ENCODE assay signal across 8 cellular contexts in the genomic region with DNA sequence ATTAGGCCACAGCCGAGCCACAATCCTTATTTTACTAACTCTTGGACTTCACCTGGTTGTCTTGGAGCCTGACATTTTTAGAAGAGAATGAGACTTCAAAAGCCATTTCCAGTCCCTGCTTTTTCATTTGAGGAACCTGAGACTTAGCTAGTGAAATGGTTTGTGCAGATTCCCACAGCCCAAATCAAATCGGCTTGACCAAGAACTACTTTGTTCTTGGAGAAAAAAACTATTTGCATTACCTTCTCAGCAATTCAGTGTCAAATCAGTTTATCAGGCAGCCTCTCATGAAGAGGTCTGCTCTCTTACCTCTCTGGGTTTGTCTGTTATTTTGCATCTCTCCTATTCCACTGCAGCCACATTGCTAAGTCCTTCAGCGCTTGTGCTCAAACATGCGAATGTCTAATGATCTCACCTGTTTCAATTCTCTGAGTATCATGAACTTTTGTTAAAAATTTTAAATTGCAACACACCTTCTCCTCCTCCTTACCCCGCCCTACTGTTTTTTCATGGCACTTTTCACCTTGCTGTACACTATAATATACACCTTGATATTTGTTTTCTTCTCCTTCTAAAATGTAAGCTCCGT. TPM values are rescaled to one million over a fixed set of nuclear protein-coding genes. Genes with fewer than 3 reads are reported as not detected.
DNase-seq lines count a peak whose midpoint lies in the region; ATAC-seq and TF ChIP-seq lines count a peak whose summit lies in the region.

No MANE protein-coding gene starts in this region.

- H3K4me3 ChIP-seq in lower lobe of right lung, result peak overlapping the region; percentile 75

- peak; percentile 42 for DNase-seq in DMS53 (lab: John Stamatoyannopoulos, UW)
- no peak for DNase-seq in lower lobe of right lung
- DNase-seq in sciatic nerve (ENCODE audit: low spot score), result no peak
- DNase-seq in cerebellar nuclear complex (lab: John Stamatoyannopoulos, UW), result no peak
- no peak for DNase-seq in erythroblast (lab: John Stamatoyannopoulos, UW)

- no peak for TF ChIP-seq POLR2A in erythroblast (IDR thresholded peaks at IDR 0.05; ENCODE audit: low read length)

- intact Hi-C loops in lower lobe of right lung (cut with DNase I) (no loop called here), sciatic nerve (cut with DNase I) (loop anchor here (5.0 kb wide), 1 partner anchor 1603 kb away; no protein-coding TSS in a partner anchor)

- peaks cover 77% of the 10 kb centered on the region for H3K4me1 ChIP-seq in lower lobe of right lung

- no peak for TF ChIP-seq CTCF in lower lobe of right lung (IDR thresholded peaks at IDR 0.05)

- no peaks in the 10 kb centered on the region for H3K9me3 ChIP-seq in lower lobe of right lung

- H3K27ac ChIP-seq in adipose tissue (ENCODE audit: low read depth, low read length), result peak overlapping the region; percentile 96
- peak overlapping the region; percentile 99 for H3K27ac ChIP-seq in lower lobe of right lung

- WGBS in adipose tissue, 3 donors, result 36 to 62% (median 61%) methylated on average over 6 of the region's 6 CpGs

- peaks cover 3% of the 10 kb centered on the region for H3K36me3 ChIP-seq in lower lobe of right lung

- ATAC-seq in HG02840 (IDR thresholded peaks at IDR 0.05; ENCODE audit: low FRiP score, unreplicated experiment) (peak; percentile 5), lower lobe of right lung (peak in 1 of 2 donors; percentile 0), sciatic nerve (no peak), GM18873 (IDR thresholded peaks at IDR 0.05; ENCODE audit: low FRiP score, unreplicated experiment) (no peak)

- H3K27me3 ChIP-seq in lower lobe of right lung (ENCODE audit: low read depth), result no peaks in the 10 kb centered on the region

RNA-seq across cellular contexts. Expression of a gene that starts 0.6 kb away (rescaled TPM):
- 100 to 1,000 TPM in 1 of 3 donors, 10 to 100 TPM in 2; 34.5 to 130 (median 76.4) TPM for polyA plus RNA-seq in adipose tissue
- total RNA-seq in lower lobe of right lung, result 208 TPM
- total RNA-seq in sciatic nerve, result 95.2 TPM

RNA-seq across cellular contexts. Expression of a gene that starts 46.3 kb away (rescaled TPM):
- polyA plus RNA-seq in adipose tissue, result not detected
- not detected for total RNA-seq in lower lobe of right lung
- not detected for total RNA-seq in sciatic nerve
